Comparison of ENCODE assay signal across 20 cellular contexts in the genomic region with DNA sequence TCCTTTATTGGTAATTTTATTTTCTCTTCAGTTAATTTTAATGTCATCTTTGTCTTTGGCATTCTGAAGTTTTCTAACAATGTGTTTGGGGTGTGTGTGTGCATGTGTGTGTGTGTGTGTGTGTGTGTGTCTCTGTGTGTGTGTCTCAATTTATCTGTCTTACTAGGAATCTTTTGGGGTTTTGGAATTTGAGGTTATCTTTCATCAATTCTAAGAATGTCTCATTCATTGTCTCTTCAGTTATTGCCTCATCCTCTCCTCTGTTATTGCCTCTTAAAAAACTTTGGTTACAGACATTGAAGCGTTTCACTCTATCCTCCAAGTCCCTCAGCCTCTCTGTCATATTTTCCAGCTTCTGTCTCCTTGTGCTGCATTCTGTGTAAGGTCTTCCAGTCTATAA. TPM values are rescaled to one million over a fixed set of nuclear protein-coding genes. Genes with fewer than 3 reads are reported as not detected.
"Had no signal": no experiment of that assay in that cellular context is flagged by ENCODE, and none has a peak within 500 bp of the region (broad histone marks: within the 10 kb centered on the region; RNA-seq: fewer than 3 reads in every experiment).

No MANE protein-coding gene starts in this region.

- FAIRE-seq: frontal cortex had no signal

- H3K9me3 ChIP-seq: colonic mucosa, thyroid gland had no signal

- H3K4me3 ChIP-seq: colonic mucosa, thyroid gland had no signal

- H3K36me3 ChIP-seq: colonic mucosa, thyroid gland had no signal

- H3K4me1 ChIP-seq: colonic mucosa, thyroid gland had no signal

- H3K27me3 ChIP-seq: colonic mucosa, thyroid gland had no signal

- H3K27ac ChIP-seq: colonic mucosa, epithelial cell of prostate, thyroid gland had no signal

- DNase-seq: activated B cell treated with CpG ODN at 0.5 μM for 24 hours; activated CD4-positive, alpha-beta memory T cell treated with anti-CD3 and anti-CD28 coated beads, Interleukin-2, amount 10 ng/mL, durations not matched to agents 7 days and 5 days; activated CD4-positive, alpha-beta T cell treated with anti-CD3 and anti-CD28 coated beads for 48 hours; activated CD8-positive, alpha-beta memory T cell treated with anti-CD3 and anti-CD28 coated beads, Interleukin-2, amount 10 ng/mL, durations not matched to agents 7 days and 5 days; activated naive CD4-positive, alpha-beta T cell treated with anti-CD3 and anti-CD28 coated beads, Interleukin-2, amount 10 ng/mL, durations not matched to agents 7 days and 5 days; activated naive CD8-positive, alpha-beta T cell treated with anti-CD3 and anti-CD28 coated beads, Interleukin-2, amount 50 U/mL, for 24 hours; anterior cingulate cortex; central memory CD4-positive, alpha-beta T cell; colonic mucosa; endodermal cell; hypothalamus; left ventricle myocardium superior; occipital lobe; posterior cingulate gyrus; stimulated activated CD4-positive, alpha-beta T cell treated with anti-CD3 and anti-CD28 coated beads, Interleukin-2, amount 100 ng/mL, for 24 hours; stimulated activated naive CD4-positive, alpha-beta T cell treated with Interleukin-2 at 50 U/mL for 16 hours; thyroid gland had no signal

RNA-seq across cellular contexts. Expression of a gene that starts 18.1 kb away (rescaled TPM):
- total RNA-seq: activated T-helper 17 cell treated with anti-CD3 and anti-CD28 coated beads, Interleukin-2, amount 50 U/mL, for 72 hours had no signal
